Comparison of ENCODE assay signal across 1 cellular context in the genomic region with DNA sequence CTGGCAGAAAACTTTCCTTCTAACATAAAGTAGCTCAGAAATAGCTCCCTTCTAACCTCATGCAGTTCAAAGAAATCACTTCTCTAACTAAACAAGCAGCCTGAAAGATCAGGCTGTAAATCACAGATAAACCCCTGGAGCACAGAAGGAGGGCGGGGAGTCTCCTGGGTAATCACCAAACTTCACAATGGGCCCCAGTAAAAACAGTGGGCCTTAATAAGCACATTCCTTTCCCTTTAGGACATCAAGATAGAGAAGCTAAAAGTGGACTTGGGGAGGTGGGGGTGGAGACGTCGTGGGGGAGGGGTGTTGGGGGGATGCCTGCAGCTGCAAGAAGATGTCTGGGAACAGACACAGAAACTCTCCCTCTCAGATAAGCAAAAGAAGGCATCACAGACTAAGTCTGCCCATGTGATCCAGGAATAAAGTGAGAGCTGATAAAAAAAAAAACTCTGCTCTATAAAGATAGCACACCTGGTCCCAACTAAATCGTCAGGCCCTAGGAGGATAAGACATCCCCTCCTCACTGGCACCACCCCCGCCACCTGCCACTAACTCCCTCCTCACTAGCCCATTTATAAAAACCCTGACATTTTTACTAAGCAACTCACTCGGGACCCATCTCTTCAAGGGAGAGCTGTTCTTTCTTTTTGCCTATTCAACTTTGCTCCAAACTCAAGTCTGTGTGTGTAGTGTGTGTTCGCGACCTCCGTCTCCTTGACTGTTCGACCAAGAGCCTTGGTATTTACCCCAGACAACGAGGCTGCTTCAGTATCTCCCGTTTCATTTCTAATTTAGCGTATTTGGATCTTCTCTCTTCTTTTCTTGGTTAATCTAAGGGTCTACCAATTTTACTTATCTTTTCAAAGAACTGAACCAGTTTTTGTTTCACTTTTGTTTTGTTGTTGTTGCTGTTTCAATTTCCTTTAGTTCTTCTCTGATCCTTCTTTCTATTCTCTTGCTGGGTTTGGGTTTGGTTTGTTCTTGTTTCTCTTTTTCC.
TF ChIP-seq lines count a peak whose summit lies in the region.

No MANE protein-coding gene starts in this region.

TF ChIP-seq in SK-N-SH, 30 proteins besides CTCF, POLR2A, EP300 and RAD21 (continued from another document):
- no peak for TF ChIP-seq POLR2AphosphoS5 (IDR thresholded peaks at IDR 0.05; ENCODE audit: low read depth, low read length)
- TF ChIP-seq ELF1 (IDR thresholded peaks at IDR 0.05): no peak
- no peak for TF ChIP-seq RFX5 (IDR thresholded peaks at IDR 0.05; ENCODE audit: low read length)
- no peak for TF ChIP-seq YY1 (IDR thresholded peaks at IDR 0.05; ENCODE audit: low read depth)
- no peak for TF ChIP-seq JUND (IDR thresholded peaks at IDR 0.05)
- TF ChIP-seq MEF2A (IDR thresholded peaks at IDR 0.05; ENCODE audit: borderline replicate concordance, low read depth): no peak
- TF ChIP-seq, protein P1, sequence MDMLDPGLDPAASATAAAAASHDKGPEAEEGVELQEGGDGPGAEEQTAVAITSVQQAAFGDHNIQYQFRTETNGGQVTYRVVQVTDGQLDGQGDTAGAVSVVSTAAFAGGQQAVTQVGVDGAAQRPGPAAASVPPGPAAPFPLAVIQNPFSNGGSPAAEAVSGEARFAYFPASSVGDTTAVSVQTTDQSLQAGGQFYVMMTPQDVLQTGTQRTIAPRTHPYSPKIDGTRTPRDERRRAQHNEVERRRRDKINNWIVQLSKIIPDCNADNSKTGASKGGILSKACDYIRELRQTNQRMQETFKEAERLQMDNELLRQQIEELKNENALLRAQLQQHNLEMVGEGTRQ (IDR thresholded peaks at IDR 0.05; ENCODE audit: borderline replicate concordance, low read depth, low read length): no peak
- no peak for TF ChIP-seq FOXM1 (IDR thresholded peaks at IDR 0.05; ENCODE audit: low read depth)
- TF ChIP-seq MXI1 (IDR thresholded peaks at IDR 0.05; ENCODE audit: low read depth, low read length): no peak
- TF ChIP-seq, protein P2, sequence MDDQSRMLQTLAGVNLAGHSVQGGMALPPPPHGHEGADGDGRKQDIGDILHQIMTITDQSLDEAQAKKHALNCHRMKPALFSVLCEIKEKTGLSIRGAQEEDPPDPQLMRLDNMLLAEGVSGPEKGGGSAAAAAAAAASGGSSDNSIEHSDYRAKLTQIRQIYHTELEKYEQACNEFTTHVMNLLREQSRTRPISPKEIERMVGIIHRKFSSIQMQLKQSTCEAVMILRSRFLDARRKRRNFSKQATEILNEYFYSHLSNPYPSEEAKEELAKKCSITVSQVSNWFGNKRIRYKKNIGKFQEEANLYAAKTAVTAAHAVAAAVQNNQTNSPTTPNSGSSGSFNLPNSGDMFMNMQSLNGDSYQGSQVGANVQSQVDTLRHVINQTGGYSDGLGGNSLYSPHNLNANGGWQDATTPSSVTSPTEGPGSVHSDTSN (IDR thresholded peaks at IDR 0.05): no peak
